ENCODE assay signal across 8 cellular contexts in the genomic region with DNA sequence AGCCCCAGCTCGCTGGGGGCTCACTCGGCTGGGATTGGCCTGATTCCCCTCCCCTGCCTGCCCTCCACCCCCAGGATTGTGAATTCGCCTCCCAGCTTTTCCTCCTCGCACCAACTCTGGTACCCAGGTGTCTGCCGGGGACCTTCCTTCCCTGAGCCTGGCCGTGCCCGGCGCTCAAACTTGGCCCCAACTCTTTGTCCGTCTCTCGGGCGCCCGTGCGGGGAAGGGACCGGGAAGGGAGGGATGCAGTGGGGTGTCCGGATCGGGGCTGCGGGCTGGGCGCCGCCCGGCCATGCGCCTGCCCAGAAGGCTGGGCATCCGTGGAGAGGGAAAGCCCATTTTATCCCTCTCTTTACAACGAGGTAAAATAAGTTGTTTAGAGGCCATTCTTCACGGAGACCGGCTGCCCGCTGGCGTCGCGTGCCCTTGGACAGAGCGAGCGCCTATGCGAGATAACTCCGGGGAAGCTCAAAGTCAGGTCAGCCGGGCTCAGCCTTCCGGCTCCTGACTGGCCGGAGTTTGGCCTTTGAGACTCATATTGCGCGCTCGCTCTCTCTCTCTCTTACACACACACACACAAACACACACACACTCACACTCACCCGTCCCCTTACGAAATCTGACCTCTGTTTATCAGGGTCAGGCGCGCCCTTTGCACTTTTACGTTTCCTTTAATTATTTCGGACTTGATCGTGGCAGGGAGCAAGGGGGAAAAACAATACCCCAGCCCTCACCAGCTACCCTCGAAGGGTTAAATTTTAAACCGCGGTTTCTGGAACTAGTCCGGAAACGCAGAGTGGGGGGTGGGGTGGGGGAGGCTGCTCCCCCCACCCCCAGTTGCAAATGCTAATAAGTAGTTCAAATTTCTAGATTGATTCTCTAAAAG. TPM values are rescaled to one million over a fixed set of nuclear protein-coding genes. Genes with fewer than 3 reads are reported as not detected.
DNase-seq lines count a peak whose midpoint lies in the region; ATAC-seq and TF ChIP-seq lines count a peak whose summit lies in the region.

No MANE protein-coding gene starts in this region.

- no peak for TF ChIP-seq CTCF in VCaP (conservative IDR thresholded peaks at IDR 0.05)
- TF ChIP-seq CTCF in endodermal cell (conservative IDR thresholded peaks at IDR 0.05): no peak
- TF ChIP-seq CTCF in mesothelial cell of epicardium (IDR thresholded peaks at IDR 0.05; ENCODE audit: unreplicated experiment): no peak
- no peak for TF ChIP-seq CTCF in thoracic aorta (IDR thresholded peaks at IDR 0.05)

- H3K9ac ChIP-seq in endodermal cell (ENCODE audit: extremely low read depth, low read length, poor library complexity, severe bottlenecking): peak overlapping the region; percentile 30

- 0 to 1% methylated on average over 21 to 49 of the region's 51 CpGs for WGBS in endodermal cell (ENCODE audit: insufficient coverage in 1 of 2, insufficient read length in 1 of 2), 2 experiments

- no peaks in the 10 kb centered on the region for H3K36me3 ChIP-seq in endodermal cell (ENCODE audit: control insufficient read depth, insufficient read depth, low read length)
- no peaks in the 10 kb centered on the region for H3K36me3 ChIP-seq in thoracic aorta

- H3K36me3 Mint-ChIP-seq in endodermal cell (ENCODE audit: low read depth): no peaks in the 10 kb centered on the region
- H3K36me3 Mint-ChIP-seq in mesothelial cell of epicardium: no peaks in the 10 kb centered on the region

- peaks cover 18% of the 10 kb centered on the region for H3K27me3 Mint-ChIP-seq in endodermal cell (ENCODE audit: insufficient read depth)
- peaks cover 36% of the 10 kb centered on the region for H3K27me3 Mint-ChIP-seq in mesothelial cell of epicardium (ENCODE audit: low read depth)

- H3K4me3 ChIP-seq in endodermal cell (ENCODE audit: low read length) (peak overlapping the region; percentile 91), thoracic aorta (peak overlapping the region; percentile 90)

- ATAC-seq in thoracic aorta (ENCODE audit: insufficient number of reproducible peaks, low FRiP score, low read depth) (peak; percentile 1), HG03039 (IDR thresholded peaks at IDR 0.05; ENCODE audit: unreplicated experiment) (no peak)

- H3K4me3 Mint-ChIP-seq in endodermal cell (peak overlapping the region; percentile 69), mesothelial cell of epicardium (peak overlapping the region; percentile 88)

- H3K27ac Mint-ChIP-seq in endodermal cell (peak overlapping the region; percentile 44), mesothelial cell of epicardium (peak overlapping the region; percentile 92)

- peak; percentile 69 for DNase-seq in activated CD8-positive, alpha-beta memory T cell treated with anti-CD3 and anti-CD28 coated beads for 24 hours
- DNase-seq in activated CD8-positive, alpha-beta memory T cell treated with anti-CD3 and anti-CD28 coated beads, Interleukin-2, amount 50 U/mL, for 4 hours: no peak
- peak; percentile 80 for DNase-seq in endodermal cell
- DNase-seq in mesothelial cell of epicardium (ENCODE audit: low spot score in 2 of 2, unreplicated experiment in 2 of 2): peak in 1 of 2 experiments; percentile 33
- DNase-seq in thoracic aorta (ENCODE audit: low spot score): no peak
- no peak for DNase-seq in occipital lobe (lab: John Stamatoyannopoulos, UW)

- H3K9me3 ChIP-seq in endodermal cell (ENCODE audit: control insufficient read depth, low read length) (no peaks in the 10 kb centered on the region), thoracic aorta (no peaks in the 10 kb centered on the region)

- H3K4me1 Mint-ChIP-seq in endodermal cell (peaks cover 17% of the 10 kb centered on the region), mesothelial cell of epicardium (peaks cover 53% of the 10 kb centered on the region)

- peaks cover 2% of the 10 kb centered on the region for H3K4me1 ChIP-seq in endodermal cell (ENCODE audit: control insufficient read depth, insufficient read depth, low read length)
- H3K4me1 ChIP-seq in thoracic aorta (ENCODE audit: control insufficient read depth in 1 of 2, low read depth in 2 of 2): peaks cover 0 to 25% of the 10 kb centered on the region in 2 donors

- no peaks in the 10 kb centered on the region for H3K9me3 Mint-ChIP-seq in endodermal cell
- no peaks in the 10 kb centered on the region for H3K9me3 Mint-ChIP-seq in mesothelial cell of epicardium

- H3K27ac ChIP-seq in VCaP (peak overlapping the region; percentile 64), endodermal cell (ENCODE audit: low read depth, low read length) (no peak overlapping the region), thoracic aorta (peak overlapping the region; percentile 87 to 88)

- H3K27me3 ChIP-seq in endodermal cell (ENCODE audit: control insufficient read depth, insufficient read depth, low read length, poor library complexity, severe bottlenecking) (peaks cover 16% of the 10 kb centered on the region), thoracic aorta (replicated peaks; ENCODE audit: insufficient read depth) (no peaks in the 10 kb centered on the region)

RNA-seq across cellular contexts. Expression of gene MAF, which starts 0.8 kb away (rescaled TPM):
- total RNA-seq in endodermal cell: 1 to 10 TPM; 1.5 to 5.1 TPM
- polyA plus RNA-seq in endodermal cell (2013, experiment 1 of 2): 12.9 TPM
- 11.2 TPM for polyA plus RNA-seq in endodermal cell (2013, experiment 2 of 2)
- 11.1 to 12.9 TPM (median 11.7 TPM) in 3 replicates for total RNA-seq in mesothelial cell of epicardium
- total RNA-seq in thoracic aorta: 10 to 100 TPM; 20.0 to 41.8 TPM
- 26.8 TPM for total RNA-seq in occipital lobe

Comparison
In these comparisons a context has a peak if more than half of its experiments do, and no peak if none do; other contexts are left out.
1. DNase-seq: peak in activated CD8-positive, alpha-beta memory T cell treated with anti-CD3 and anti-CD28 coated beads for 24 hours (single experiment) and endodermal cell (single experiment); none in activated CD8-positive, alpha-beta memory T cell treated with anti-CD3 and anti-CD28 coated beads, Interleukin-2, amount 50 U/mL, for 4 hours (single experiment), thoracic aorta (single experiment) and occipital lobe (single experiment).